In genomic region chr1:238647877-238648276, GRCh38 we compare ENCODE assay signal across 9 cellular contexts.
DNase-seq lines count a peak whose midpoint lies in the region; ATAC-seq and TF ChIP-seq lines count a peak whose summit lies in the region.
"Had no signal": no experiment of that assay in that cellular context is flagged by ENCODE, and none has a peak within 500 bp of the region (broad histone marks: within the 10 kb centered on the region; RNA-seq: fewer than 3 reads in every experiment).

No MANE protein-coding gene starts in this region.

- DNase-seq in AG04449 (ENCODE audit: low read depth, low spot score) (peak; percentile 100), HT-29 (ENCODE audit: low spot score) (peak; percentile 9), WERI-Rb-1 (peak; percentile 27), COR-L47 (lab: John Stamatoyannopoulos, UW) (no peak)
- DNase-seq in activated effector memory CD4-positive, alpha-beta T cell treated with Interleukin-2 at 50 U/mL for 16 hours: no peak
- DNase-seq: SIG-M5 had no signal

- TF ChIP-seq CTCF in AG04449 (IDR thresholded peaks at IDR 0.05; ENCODE audit: insufficient read depth, low read length, missing control alignments) (no peak), WERI-Rb-1 (IDR thresholded peaks at IDR 0.05; ENCODE audit: low read depth, low read length) (no peak)

- POLR2A ChIA-PET in AG04449 (lab: Yijun Ruan, JAX): no interaction called here

- ATAC-seq in GM18909 (IDR thresholded peaks at IDR 0.05; ENCODE audit: poor library complexity, unreplicated experiment) (no peak), GM21619 (IDR thresholded peaks at IDR 0.05; ENCODE audit: unreplicated experiment) (no peak)

- H3K36me3 ChIP-seq in WERI-Rb-1: no peaks in the 10 kb centered on the region
- no peaks in the 10 kb centered on the region for H3K36me3 ChIP-seq in iPS-20b (ENCODE audit: insufficient read depth, low read depth, low read length)

- H3K27ac ChIP-seq in WERI-Rb-1 (no peak overlapping the region), iPS-20b (ENCODE audit: low read length) (peak overlapping the region; percentile 69)

- H3K27me3 ChIP-seq in WERI-Rb-1 (ENCODE audit: insufficient read depth, low read depth, severe bottlenecking) (no peaks in the 10 kb centered on the region), iPS-20b (ENCODE audit: insufficient read depth, low read length) (no peaks in the 10 kb centered on the region)

- H3K4me1 ChIP-seq in iPS-20b (ENCODE audit: insufficient read depth, low read length): peaks cover 23% of the 10 kb centered on the region

- H3K9me3 ChIP-seq in WERI-Rb-1 (ENCODE audit: severe bottlenecking): no peaks in the 10 kb centered on the region
- H3K9me3 ChIP-seq in iPS-20b (ENCODE audit: insufficient read depth, low read depth, low read length): no peaks in the 10 kb centered on the region

- peak overlapping the region; percentile 54; the same call in 1 of the 2 replicates for H3K9ac ChIP-seq in iPS-20b (ENCODE audit: low read depth, low read length)

- H3K4me3 ChIP-seq in AG04449 (ENCODE audit: low read depth, low read length) (no peak overlapping the region), WERI-Rb-1 (ENCODE audit: low read depth, low read length) (no peak overlapping the region), iPS-20b (ENCODE audit: low read length) (no peak overlapping the region; the same call in 1 of the 2 replicates)

- CTCF ChIA-PET in AG04449 (lab: Yijun Ruan, JAX): no interaction called here

Comparison
In these comparisons a context has a peak if more than half of its experiments do, and no peak if none do; other contexts are left out.
1. DNase-seq: peak in AG04449 (single experiment), HT-29 (single experiment) and WERI-Rb-1 (single experiment); none in COR-L47 (single experiment) and activated effector memory CD4-positive, alpha-beta T cell treated with Interleukin-2 at 50 U/mL for 16 hours (single experiment).